22 cellular contexts compared by ENCODE assay signal in the genomic region with DNA sequence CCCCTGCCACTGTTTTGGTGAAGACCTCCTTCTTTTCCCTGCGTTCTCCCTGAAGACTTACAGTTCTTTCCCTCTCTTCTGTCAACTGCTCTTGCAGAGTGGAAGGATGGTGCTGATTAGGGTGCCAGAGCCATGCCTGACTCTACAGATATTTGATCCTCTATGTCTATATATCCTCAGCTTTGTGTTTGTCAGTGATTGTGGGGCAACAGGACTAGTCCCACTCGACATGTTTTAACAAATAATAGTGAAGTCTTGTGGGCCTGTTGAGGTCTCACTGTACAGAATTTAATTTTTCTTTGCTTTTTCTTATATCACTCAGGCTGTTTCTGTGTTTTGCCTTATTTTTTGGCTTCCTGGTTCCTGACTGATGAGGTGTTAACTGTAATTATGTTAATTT. TPM values are rescaled to one million over a fixed set of nuclear protein-coding genes. Genes with fewer than 3 reads are reported as not detected.
DNase-seq lines count a peak whose midpoint lies in the region; ATAC-seq and TF ChIP-seq lines count a peak whose summit lies in the region.
"Had no signal": no experiment of that assay in that cellular context is flagged by ENCODE, and none has a peak within 500 bp of the region (broad histone marks: within the 10 kb centered on the region; RNA-seq: fewer than 3 reads in every experiment).

No MANE protein-coding gene starts in this region.

- H3K9me3 ChIP-seq in DND-41 (ENCODE audit: insufficient read depth, low read length, severe bottlenecking) (no peaks in the 10 kb centered on the region), hepatocyte (ENCODE audit: low read depth) (no peaks in the 10 kb centered on the region)
- H3K9me3 ChIP-seq: A549, MG63 had no signal

- ATAC-seq in natural killer cell, result no peak
- ATAC-seq in natural killer cell treated with Interleukin-12 subunit alpha and Interleukin-12 subunit beta and Interleukin-15 and Interleukin-18, amount 100 ng/mL, for 72 hours, result no peak
- ATAC-seq in DND-41 (ENCODE audit: insufficient read depth, low read depth), result no peak; the same call in 2 of the 3 replicates
- ATAC-seq in central memory CD8-positive, alpha-beta T cell (replicated peaks; ENCODE audit: extremely low read depth, poor library complexity, severe bottlenecking), result no peak
- no peak for ATAC-seq in activated T-helper 17 cell treated with anti-CD3 and anti-CD28 coated beads, Interleukin-2, amount 50 U/mL, for 72 hours (replicated peaks)
- ATAC-seq: A549, Panc1 had no signal

- DNase-seq in natural killer cell (no peak), DND-41 (no peak), NCI-H146 (lab: John Stamatoyannopoulos, UW) (no peak), hepatocyte (ENCODE audit: low spot score) (no peak)
- no peak for DNase-seq in natural killer cell treated with Interleukin-12 subunit alpha and Interleukin-12 subunit beta and Interleukin-15 and Interleukin-18, amount 100 ng/mL, for 72 hours (ENCODE audit: low spot score)
- DNase-seq in central memory CD8-positive, alpha-beta T cell (ENCODE audit: low spot score in 2 of 2), result no peak
- DNase-seq: AML-193, Calu3, DMS79 treated with DMSO at 0.1 percent for 48 hours, KBM-7, MG63, NCI-H1105 treated with DMSO at 0.1 percent for 48 hours, NCI-H2029, NCI-H2227 treated with DMSO at 0.1 percent for 48 hours, NCI-H526 treated with DMSO at 0.1 percent for 48 hours, SHP77 had no signal

- H3K4me1 ChIP-seq in DND-41 (ENCODE audit: insufficient read depth, low read length) (peaks cover 57% of the 10 kb centered on the region), hepatocyte (ENCODE audit: insufficient read depth) (peaks cover 8% of the 10 kb centered on the region)

- no peaks in the 10 kb centered on the region for H3K36me3 ChIP-seq in DND-41 (ENCODE audit: insufficient read depth, low read length)
- H3K36me3 ChIP-seq in hepatocyte (replicated peaks; ENCODE audit: insufficient read depth, low read depth), result no peaks in the 10 kb centered on the region
- H3K36me3 ChIP-seq: MG63 had no signal

- H3K27me3 ChIP-seq in DND-41 (ENCODE audit: insufficient read depth, low read length, poor library complexity), result no peaks in the 10 kb centered on the region
- no peaks in the 10 kb centered on the region for H3K27me3 ChIP-seq in hepatocyte
- H3K27me3 ChIP-seq: MG63 had no signal

- H4K20me1 ChIP-seq in DND-41 (ENCODE audit: insufficient read depth, low read length) (no peaks in the 10 kb centered on the region), hepatocyte (ENCODE audit: insufficient read depth, poor library complexity, severe bottlenecking) (peaks cover 3% of the 10 kb centered on the region)

- H3K79me2 ChIP-seq in DND-41 (ENCODE audit: insufficient read depth, low read length) (peaks cover 85% of the 10 kb centered on the region), hepatocyte (peaks cover 93% of the 10 kb centered on the region)

- H3K9me3 Mint-ChIP-seq in natural killer cell (no peaks in the 10 kb centered on the region), nephron (no peaks in the 10 kb centered on the region)
- no peaks in the 10 kb centered on the region for H3K9me3 Mint-ChIP-seq in natural killer cell treated with Interleukin-12 subunit alpha and Interleukin-12 subunit beta and Interleukin-15 and Interleukin-18, amount 100 ng/mL, for 72 hours
- no peaks in the 10 kb centered on the region for H3K9me3 Mint-ChIP-seq in central memory CD8-positive, alpha-beta T cell
- H3K9me3 Mint-ChIP-seq in activated T-helper 17 cell treated with anti-CD3 and anti-CD28 coated beads, Interleukin-2, amount 50 U/mL, for 72 hours, result no peaks in the 10 kb centered on the region

- H3K4me3 Mint-ChIP-seq in natural killer cell (peak overlapping the region; percentile 2), nephron (peak overlapping the region in 2 of 3 experiments; percentile 23 to 67)
- H3K4me3 Mint-ChIP-seq in natural killer cell treated with Interleukin-12 subunit alpha and Interleukin-12 subunit beta and Interleukin-15 and Interleukin-18, amount 100 ng/mL, for 72 hours, result no peak overlapping the region
- H3K4me3 Mint-ChIP-seq in central memory CD8-positive, alpha-beta T cell, result no peak overlapping the region
- H3K4me3 Mint-ChIP-seq in activated T-helper 17 cell treated with anti-CD3 and anti-CD28 coated beads, Interleukin-2, amount 50 U/mL, for 72 hours, result no peak overlapping the region

- H2AFZ ChIP-seq in DND-41 (ENCODE audit: low read depth, low read length) (no peak overlapping the region), hepatocyte (no peak overlapping the region)

- no peaks in the 10 kb centered on the region for H3K9me2 ChIP-seq in hepatocyte (replicated peaks; ENCODE audit: insufficient read depth)

- TF ChIP-seq CTCF in natural killer cell (IDR thresholded peaks at IDR 0.05), result no peak
- TF ChIP-seq CTCF in DND-41 (IDR thresholded peaks at IDR 0.05; ENCODE audit: borderline replicate concordance, extremely low read depth, low read length, poor library complexity, severe bottlenecking), result no peak
- TF ChIP-seq CTCF in nephron (IDR thresholded peaks at IDR 0.05; ENCODE audit: unreplicated experiment in 3 of 3), result no peak
- no peak for TF ChIP-seq CTCF in hepatocyte (IDR thresholded peaks at IDR 0.05; ENCODE audit: poor library complexity)

- H3K4me2 ChIP-seq in DND-41 (ENCODE audit: insufficient read depth, low read length) (peak overlapping the region; percentile 74), hepatocyte (no peak overlapping the region)
- H3K4me2 ChIP-seq: A549; BLaER1 treated with 17β-estradiol and CSF1 and Interleukin-3, amounts not matched to agents 10 nM and 100 nM had no signal

- H3K27ac ChIP-seq in DND-41 (ENCODE audit: low read length) (peak overlapping the region; percentile 73), hepatocyte (no peak overlapping the region)
- H3K27ac ChIP-seq: A549; BLaER1 treated with 17β-estradiol and CSF1 and Interleukin-3, amounts not matched to agents 10 nM and 100 nM; RWPE1 had no signal

- H3K27ac Mint-ChIP-seq in natural killer cell (peak overlapping the region; percentile 4 to 25), nephron (peak overlapping the region in 1 of 3 experiments; percentile 64)
- no peak overlapping the region for H3K27ac Mint-ChIP-seq in natural killer cell treated with Interleukin-12 subunit alpha and Interleukin-12 subunit beta and Interleukin-15 and Interleukin-18, amount 100 ng/mL, for 72 hours
- H3K27ac Mint-ChIP-seq in central memory CD8-positive, alpha-beta T cell (ENCODE audit: low read depth), result peak overlapping the region; percentile 68
- H3K27ac Mint-ChIP-seq in activated T-helper 17 cell treated with anti-CD3 and anti-CD28 coated beads, Interleukin-2, amount 50 U/mL, for 72 hours, result no peak overlapping the region

- peak overlapping the region; percentile 34 for H3K9ac ChIP-seq in DND-41 (ENCODE audit: low read depth, low read length)
- H3K9ac ChIP-seq: BLaER1 treated with 17β-estradiol and CSF1 and Interleukin-3, amounts not matched to agents 10 nM and 100 nM had no signal

- H3K36me3 Mint-ChIP-seq in natural killer cell (no peaks in the 10 kb centered on the region), nephron (ENCODE audit: low read depth) (peaks cover 28% of the 10 kb centered on the region)
- H3K36me3 Mint-ChIP-seq in natural killer cell treated with Interleukin-12 subunit alpha and Interleukin-12 subunit beta and Interleukin-15 and Interleukin-18, amount 100 ng/mL, for 72 hours, result no peaks in the 10 kb centered on the region
- peaks cover 6% of the 10 kb centered on the region for H3K36me3 Mint-ChIP-seq in central memory CD8-positive, alpha-beta T cell (ENCODE audit: insufficient read depth)
- H3K36me3 Mint-ChIP-seq in activated T-helper 17 cell treated with anti-CD3 and anti-CD28 coated beads, Interleukin-2, amount 50 U/mL, for 72 hours (ENCODE audit: low read depth), result peaks cover 16% of the 10 kb centered on the region

- H3K4me1 Mint-ChIP-seq in natural killer cell (peaks cover 60 to 61% of the 10 kb centered on the region in 2 donors), nephron (peaks cover 14% of the 10 kb centered on the region)
- H3K4me1 Mint-ChIP-seq in natural killer cell treated with Interleukin-12 subunit alpha and Interleukin-12 subunit beta and Interleukin-15 and Interleukin-18, amount 100 ng/mL, for 72 hours (ENCODE audit: low read depth in 2 of 2), result peaks cover 30 to 46% of the 10 kb centered on the region in 2 donors
- H3K4me1 Mint-ChIP-seq in central memory CD8-positive, alpha-beta T cell, result peaks cover 61% of the 10 kb centered on the region
- H3K4me1 Mint-ChIP-seq in activated T-helper 17 cell treated with anti-CD3 and anti-CD28 coated beads, Interleukin-2, amount 50 U/mL, for 72 hours, result peaks cover 15% of the 10 kb centered on the region

- H3K27me3 Mint-ChIP-seq in natural killer cell (ENCODE audit: low read depth in 2 of 2) (no peaks in the 10 kb centered on the region), nephron (ENCODE audit: low read depth) (no peaks in the 10 kb centered on the region)
- H3K27me3 Mint-ChIP-seq in natural killer cell treated with Interleukin-12 subunit alpha and Interleukin-12 subunit beta and Interleukin-15 and Interleukin-18, amount 100 ng/mL, for 72 hours, result no peaks in the 10 kb centered on the region
- H3K27me3 Mint-ChIP-seq in central memory CD8-positive, alpha-beta T cell, result no peaks in the 10 kb centered on the region
- no peaks in the 10 kb centered on the region for H3K27me3 Mint-ChIP-seq in activated T-helper 17 cell treated with anti-CD3 and anti-CD28 coated beads, Interleukin-2, amount 50 U/mL, for 72 hours

- intact Hi-C loops in natural killer cell (cut with micrococcal nuclease), result no loop called here

- WGBS in hepatocyte (ENCODE audit: low lambda C conversion rate, missing lambda C conversion rate), result 95% methylated on average over 2 of the region's 2 CpGs

- H3K4me3 ChIP-seq in DND-41 (ENCODE audit: low read depth in 1 of 2, low read length in 2 of 2) (peak overlapping the region in 1 of 2 experiments; percentile 56; a peak in 2 of 4 replicates), hepatocyte (no peak overlapping the region)
- H3K4me3 ChIP-seq: A549; BLaER1 treated with 17β-estradiol and CSF1 and Interleukin-3, amounts not matched to agents 10 nM and 100 nM; MG63 had no signal

RNA-seq across cellular contexts. Expression of gene PLEKHA1, which starts 5.0 kb away (rescaled TPM):
- total RNA-seq in natural killer cell (10 to 100 TPM; 45.9 to 64.6 (median 56.1) TPM), hepatocyte (60.9 and 62.6 TPM in 2 replicates)
- total RNA-seq in natural killer cell treated with Interleukin-12 subunit alpha and Interleukin-12 subunit beta and Interleukin-15 and Interleukin-18, amount 100 ng/mL, for 72 hours, result 1 to 10 TPM; 4.4 to 7.9 TPM
- 54.0 and 60.2 TPM in 2 replicates for polyA plus RNA-seq in hepatocyte
- total RNA-seq in activated T-helper 17 cell treated with anti-CD3 and anti-CD28 coated beads, Interleukin-2, amount 50 U/mL, for 72 hours, result 10 to 100 TPM in 1 of 2 donors, 1 to 10 TPM in 1; 2.4 to 13.9 TPM

Comparison
In these comparisons a context has a peak if more than half of its experiments do, and no peak if none do; other contexts are left out.
1. H3K27ac Mint-ChIP-seq: peak in natural killer cell (2 of 2) and central memory CD8-positive, alpha-beta T cell (single experiment); none in natural killer cell treated with Interleukin-12 subunit alpha and Interleukin-12 subunit beta and Interleukin-15 and Interleukin-18, amount 100 ng/mL, for 72 hours (0 of 2) and activated T-helper 17 cell treated with anti-CD3 and anti-CD28 coated beads, Interleukin-2, amount 50 U/mL, for 72 hours (single experiment).
2. H3K4me3 Mint-ChIP-seq: peak in natural killer cell (single experiment) and nephron (2 of 3); none in natural killer cell treated with Interleukin-12 subunit alpha and Interleukin-12 subunit beta and Interleukin-15 and Interleukin-18, amount 100 ng/mL, for 72 hours (single experiment), central memory CD8-positive, alpha-beta T cell (single experiment) and activated T-helper 17 cell treated with anti-CD3 and anti-CD28 coated beads, Interleukin-2, amount 50 U/mL, for 72 hours (single experiment).